8 cellular contexts compared by ENCODE assay signal in the genomic region with DNA sequence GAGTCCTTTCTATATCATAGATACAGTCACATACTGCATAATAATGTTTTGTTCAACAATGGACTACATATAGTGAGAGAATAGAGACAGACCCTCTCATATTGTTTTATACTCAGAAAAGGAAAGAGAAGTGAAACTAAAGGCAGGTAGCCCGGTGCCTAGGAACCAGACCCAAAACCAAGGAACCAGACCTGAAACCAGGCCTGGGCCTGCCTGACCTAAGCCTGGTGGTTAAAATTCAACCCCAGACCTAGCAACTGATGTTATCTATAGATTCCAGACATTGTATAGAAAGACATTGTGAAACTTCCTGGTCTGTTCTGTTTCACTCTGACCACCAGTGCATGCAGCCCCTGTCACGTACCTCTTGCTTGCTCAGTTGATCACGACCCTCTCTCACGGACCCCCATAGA. TPM values are rescaled to one million over a fixed set of nuclear protein-coding genes. Genes with fewer than 3 reads are reported as not detected.
DNase-seq lines count a peak whose midpoint lies in the region; ATAC-seq lines count a peak whose summit lies in the region.
"Not testable (repeated sequence)": the region's sequence is repeated elsewhere in the genome, so short reads cannot be mapped to it uniquely, and the experiment has no call there.

No MANE protein-coding gene starts in this region.

- H3K4me1 ChIP-seq in CD4-positive, CD25-positive, alpha-beta regulatory T cell (ENCODE audit: control insufficient read depth, insufficient read depth, low read length, poor library complexity, severe bottlenecking) = peaks cover 12% of the 10 kb centered on the region

- POLR2A ChIA-PET in activated CD4-positive, alpha-beta memory T cell treated with anti-CD3 and anti-CD28 coated beads, Interleukin-2, amount 10 ng/mL, durations not matched to agents 7 days and 5 days (lab: Charles Lee) = interaction anchor here (0.9 kb wide), 1 partner anchor 37 kb away, joined by 6 read pairs; the partner anchor contains the start of gene SAMD3

- not testable (repeated sequence) for H3K27me3 Mint-ChIP-seq in CD4-positive, CD25-positive, alpha-beta regulatory T cell; activated CD4-positive, alpha-beta memory T cell treated with anti-CD3 and anti-CD28 coated beads, Interleukin-2, amount 10 ng/mL, durations not matched to agents 7 days and 5 days; memory B cell

- H3K4me3 Mint-ChIP-seq in CD4-positive, CD25-positive, alpha-beta regulatory T cell = peak overlapping the region in 3 of 4 donors; percentile 1 to 59 (median 40)
- H3K4me3 Mint-ChIP-seq in activated CD4-positive, alpha-beta memory T cell treated with anti-CD3 and anti-CD28 coated beads, Interleukin-2, amount 10 ng/mL, durations not matched to agents 7 days and 5 days = peak overlapping the region; percentile 78
- H3K4me3 Mint-ChIP-seq in memory B cell = peak overlapping the region; percentile 88

- not testable (repeated sequence) for H3K9me3 Mint-ChIP-seq in CD4-positive, CD25-positive, alpha-beta regulatory T cell; activated CD4-positive, alpha-beta memory T cell treated with anti-CD3 and anti-CD28 coated beads, Interleukin-2, amount 10 ng/mL, durations not matched to agents 7 days and 5 days; memory B cell

- H3K4me1 Mint-ChIP-seq in CD4-positive, CD25-positive, alpha-beta regulatory T cell = peaks cover 16 to 37% (median 25%) of the 10 kb centered on the region in 4 donors
- peaks cover 47% of the 10 kb centered on the region for H3K4me1 Mint-ChIP-seq in activated CD4-positive, alpha-beta memory T cell treated with anti-CD3 and anti-CD28 coated beads, Interleukin-2, amount 10 ng/mL, durations not matched to agents 7 days and 5 days
- H3K4me1 Mint-ChIP-seq in memory B cell = peaks cover 27% of the 10 kb centered on the region

- H3K27ac Mint-ChIP-seq in CD4-positive, CD25-positive, alpha-beta regulatory T cell = peak overlapping the region; percentile 49 to 72 (median 64)
- peak overlapping the region; percentile 89 for H3K27ac Mint-ChIP-seq in activated CD4-positive, alpha-beta memory T cell treated with anti-CD3 and anti-CD28 coated beads, Interleukin-2, amount 10 ng/mL, durations not matched to agents 7 days and 5 days
- H3K27ac Mint-ChIP-seq in memory B cell = peak overlapping the region; percentile 92

- not testable (repeated sequence) for H3K9me3 ChIP-seq in CD4-positive, CD25-positive, alpha-beta regulatory T cell (ENCODE audit: control insufficient read depth in 2 of 2, low read length in 2 of 2)

- CTCF ChIA-PET in activated CD4-positive, alpha-beta memory T cell treated with anti-CD3 and anti-CD28 coated beads, Interleukin-2, amount 10 ng/mL, durations not matched to agents 7 days and 5 days (lab: Charles Lee) = not testable (repeated sequence)

- H3K36me3 Mint-ChIP-seq in CD4-positive, CD25-positive, alpha-beta regulatory T cell; memory B cell: not testable (repeated sequence)
- H3K36me3 Mint-ChIP-seq in activated CD4-positive, alpha-beta memory T cell treated with anti-CD3 and anti-CD28 coated beads, Interleukin-2, amount 10 ng/mL, durations not matched to agents 7 days and 5 days (ENCODE audit: low read depth) = peaks cover 40% of the 10 kb centered on the region

- not testable (repeated sequence) for H3K27ac ChIP-seq in CD4-positive, CD25-positive, alpha-beta regulatory T cell (ENCODE audit: insufficient read depth, low read length, poor library complexity, severe bottlenecking)

- not testable (repeated sequence) for DNase-seq in CD4-positive, CD25-positive, alpha-beta regulatory T cell
- DNase-seq in LoVo (ENCODE audit: low spot score) (peak; percentile 7), memory B cell (ENCODE audit: low spot score in 2 of 2) (peak; percentile 12 to 31)
- peak; percentile 46 for DNase-seq in activated CD4-positive, alpha-beta memory T cell treated with anti-CD3 and anti-CD28 coated beads, Interleukin-2, amount 10 ng/mL, durations not matched to agents 7 days and 5 days

- ATAC-seq in CD4-positive, CD25-positive, alpha-beta regulatory T cell (ENCODE audit: low read depth in 2 of 2) = not testable (repeated sequence)
- ATAC-seq in GM18858 (IDR thresholded peaks at IDR 0.05; ENCODE audit: unreplicated experiment) = peak; percentile 69
- ATAC-seq in GM19468 (IDR thresholded peaks at IDR 0.05; ENCODE audit: extremely low read depth, unreplicated experiment) = peak; percentile 50
- peak; percentile 65 for ATAC-seq in HG02678 (IDR thresholded peaks at IDR 0.05; ENCODE audit: unreplicated experiment)
- ATAC-seq in HG03135 (IDR thresholded peaks at IDR 0.05; ENCODE audit: unreplicated experiment) = peak; percentile 60
- ATAC-seq in memory B cell (ENCODE audit: low read depth) = peak; percentile 69

- not testable (repeated sequence) for H3K36me3 ChIP-seq in CD4-positive, CD25-positive, alpha-beta regulatory T cell (ENCODE audit: control insufficient read depth, insufficient read depth, low read length)

- not testable (repeated sequence) for H3K27me3 ChIP-seq in CD4-positive, CD25-positive, alpha-beta regulatory T cell (ENCODE audit: control insufficient read depth, insufficient read depth, low read length)

- H3K4me3 ChIP-seq in CD4-positive, CD25-positive, alpha-beta regulatory T cell (ENCODE audit: low read depth, low read length) = peak overlapping the region; percentile 56

RNA-seq across cellular contexts. Expression of gene SAMD3, which starts 37.3 kb away (rescaled TPM):
- 49.6 TPM for total RNA-seq in CD4-positive, CD25-positive, alpha-beta regulatory T cell
- 10 to 100 TPM; 25.0 to 70.7 (median 45.7) TPM for polyA plus RNA-seq in CD4-positive, CD25-positive, alpha-beta regulatory T cell
- total RNA-seq in activated CD4-positive, alpha-beta memory T cell treated with anti-CD3 and anti-CD28 coated beads, Interleukin-2, amount 10 ng/mL, durations not matched to agents 7 days and 5 days = 10 to 100 TPM; 70.5 to 79.7 TPM
